10 cellular contexts compared by ENCODE assay signal in the genomic region with DNA sequence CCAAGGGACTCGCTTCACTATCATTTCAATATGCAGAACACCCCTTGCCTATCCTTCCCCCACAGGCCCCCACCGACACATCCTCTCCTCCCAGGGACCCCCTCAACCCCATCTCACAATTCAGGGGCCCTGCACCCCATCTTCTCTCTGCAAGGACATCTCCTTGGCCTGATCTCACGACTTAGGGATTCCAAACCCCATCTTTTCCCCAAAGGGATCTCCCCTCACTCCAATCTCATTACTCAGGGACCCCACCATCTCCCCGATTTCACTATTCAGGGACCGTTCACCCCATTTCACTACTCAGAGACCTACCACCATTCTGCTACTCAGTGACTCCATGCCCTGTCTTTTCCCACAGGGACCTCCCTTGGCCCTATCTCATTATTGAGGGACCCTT. TPM values are rescaled to one million over a fixed set of nuclear protein-coding genes. Genes with fewer than 3 reads are reported as not detected.
DNase-seq lines count a peak whose midpoint lies in the region; FAIRE-seq and TF ChIP-seq lines count a peak whose summit lies in the region.
"Had no signal": no experiment of that assay in that cellular context is flagged by ENCODE, and none has a peak within 500 bp of the region (broad histone marks: within the 10 kb centered on the region; RNA-seq: fewer than 3 reads in every experiment).

No MANE protein-coding gene starts in this region.

- no peak overlapping the region for H4K5ac ChIP-seq in H1 (ENCODE audit: insufficient read length, low read depth, low read length)

- H3K4ac ChIP-seq in H1 (replicated peaks; ENCODE audit: insufficient read length, low read depth, low read length): no peak overlapping the region

- peaks cover 17% of the 10 kb centered on the region; the same call in 1 of the 2 replicates for H3K23me2 ChIP-seq in H1 (ENCODE audit: low read depth, low read length)

- FAIRE-seq in H1 (lab: Jason Lieb, UNC) (no peak), HTR-8/SVneo (lab: Jason Lieb, UNC) (no peak)

- H3K4me1 Mint-ChIP-seq in CD4-positive, alpha-beta memory T cell: peaks cover 15 to 30% (median 21%) of the 10 kb centered on the region in 4 donors

- H3K18ac ChIP-seq in H1 (ENCODE audit: extremely low read depth, low read length): no peak overlapping the region

- no peaks in the 10 kb centered on the region for H3K27me3 ChIP-seq in CD4-positive, alpha-beta memory T cell (ENCODE audit: insufficient read depth, low read length)
- H3K27me3 ChIP-seq in OCI-LY1 (ENCODE audit: insufficient read depth, low read length) (no peaks in the 10 kb centered on the region), H1 (replicated peaks in 1 of 4; ENCODE audit: control insufficient read depth in 3 of 4, extremely low read depth in 1 of 4, insufficient read depth in 3 of 4, low read length in 3 of 4) (no peaks in the 10 kb centered on the region), neuron (ENCODE audit: insufficient read depth, low read length) (no peaks in the 10 kb centered on the region)

- H4K91ac ChIP-seq in H1 (replicated peaks; ENCODE audit: insufficient read length, low read length): no peak overlapping the region

- peaks cover 21% of the 10 kb centered on the region for H3K4me1 ChIP-seq in CD4-positive, alpha-beta memory T cell (ENCODE audit: insufficient read depth, low read length)
- H3K4me1 ChIP-seq in OCI-LY1 (ENCODE audit: insufficient read depth, low read length, severe bottlenecking) (peaks cover 28% of the 10 kb centered on the region), H1 (replicated peaks in 1 of 4; ENCODE audit: control insufficient read depth in 3 of 4, insufficient read depth in 4 of 4, low read length in 3 of 4) (peaks cover 0 to 9% (median 3%) of the 10 kb centered on the region in 4 experiments; a peak in 3 of 7 replicates), neuron (ENCODE audit: insufficient read depth, low read length) (peaks cover 15% of the 10 kb centered on the region)

- H3K36me3 ChIP-seq in CD4-positive, alpha-beta memory T cell (ENCODE audit: insufficient read depth, low read length): no peaks in the 10 kb centered on the region
- peaks cover 7% of the 10 kb centered on the region; the same call in 1 of the 2 replicates for H3K36me3 ChIP-seq in OCI-LY1 (ENCODE audit: insufficient read depth, low read length)
- peaks cover 0 to 9% (median 1%) of the 10 kb centered on the region in 4 experiments; a peak in 4 of 8 replicates for H3K36me3 ChIP-seq in H1 (ENCODE audit: control insufficient read depth in 2 of 4, insufficient read depth in 4 of 4, low read length in 3 of 4)
- peaks cover 9% of the 10 kb centered on the region for H3K36me3 ChIP-seq in neuron (ENCODE audit: insufficient read depth, low read length)

- intact Hi-C loops in CD4-positive, alpha-beta memory T cell (cut with micrococcal nuclease): no loop called here

- H3K27ac Mint-ChIP-seq in CD4-positive, alpha-beta memory T cell: peak overlapping the region; percentile 84 to 97 (median 96)

- POLR2A ChIA-PET in CD4-positive, alpha-beta memory T cell (lab: Charles Lee; ENCODE audit: partially characterized antibody): interaction anchor here (0.6 kb wide), 1 partner anchor 350 kb away, joined by 3 read pairs; no protein-coding TSS in a partner anchor
- POLR2A ChIA-PET in H1 (lab: Charles Lee; ENCODE audit: partially characterized antibody): interaction anchor here (0.6 to 0.7 kb wide), 2 partner anchors 115 to 932 kb away, joined by 3 read pairs; partner anchors contain the start of gene PIAS4

- DNase-seq in CD4-positive, alpha-beta memory T cell: no peak
- no peak for DNase-seq in H1 (ENCODE audit: low read depth in 1 of 2, low spot score in 2 of 2)
- no peak for DNase-seq in HTR-8/SVneo (ENCODE audit: insufficient read length, low spot score)
- no peak for DNase-seq in DMS53 treated with DMSO at 0.1 percent for 48 hours (lab: John Stamatoyannopoulos, UW; ENCODE audit: unreplicated experiment)
- DNase-seq in H4 (ENCODE audit: low spot score): no peak
- no peak for DNase-seq in activated CD8-positive, alpha-beta memory T cell treated with anti-CD3 and anti-CD28 coated beads, Interleukin-2, amount 50 U/mL, for 48 hours
- DNase-seq: NCI-H510A had no signal

- no peak for TF ChIP-seq EP300 in H1 (IDR thresholded peaks at IDR 0.05; ENCODE audit: borderline replicate concordance in 1 of 2, low read depth in 2 of 2, low read length in 2 of 2)

- H3K4me3 Mint-ChIP-seq in CD4-positive, alpha-beta memory T cell: peak overlapping the region; percentile 89 to 98 (median 92)

- no peak overlapping the region for H4K8ac ChIP-seq in H1 (ENCODE audit: extremely low read depth, insufficient read depth, low read length)

- no peaks in the 10 kb centered on the region for H3F3A ChIP-seq in OCI-LY1 (ENCODE audit: insufficient read depth, low read length)

- H2AK5ac ChIP-seq in H1 (ENCODE audit: low read depth, low read length): no peak overlapping the region

- WGBS in H1 (ENCODE audit: extremely low coverage in 1 of 2, insufficient coverage in 1 of 2, insufficient read length in 1 of 2, insufficient replicate concordance in 2 of 2, low coverage in 1 of 2, low lambda C conversion rate in 2 of 2, missing lambda C conversion rate in 1 of 2), 2 experiments: 83% methylated on average over 4 of the region's 5 CpGs; no CpG with 5 or more reads in 1 of the 2 experiments

- H3K36me3 Mint-ChIP-seq in CD4-positive, alpha-beta memory T cell: peaks cover 0 to 9% of the 10 kb centered on the region in 2 donors

- H3K4me2 ChIP-seq in OCI-LY1 (ENCODE audit: low read length): peak overlapping the region; percentile 99
- H3K4me2 ChIP-seq in H1 (ENCODE audit: insufficient read depth in 1 of 2, low read depth in 2 of 2, low read length in 2 of 2): peak overlapping the region; percentile 96 to 98

- H2AFZ ChIP-seq in OCI-LY1 (ENCODE audit: low read length): no peak overlapping the region
- no peak overlapping the region for H2AFZ ChIP-seq in H1 (ENCODE audit: low read length)
- H2AFZ ChIP-seq in neuron (ENCODE audit: low read depth, low read length): no peak overlapping the region

- peak overlapping the region in 1 of 2 donors; percentile 48 for H3K4me3 ChIP-seq in CD4-positive, alpha-beta memory T cell (ENCODE audit: low read length in 2 of 2)
- H3K4me3 ChIP-seq in OCI-LY1 (ENCODE audit: low read depth, low read length, poor library complexity, severe bottlenecking): peak overlapping the region; percentile 90
- peak overlapping the region; percentile 68 to 90 (median 78); a peak in 7 of 8 replicates for H3K4me3 ChIP-seq in H1 (ENCODE audit: extremely low read depth in 1 of 4, insufficient read depth in 2 of 4, low read depth in 3 of 4, low read length in 4 of 4)
- peak overlapping the region; percentile 79 for H3K4me3 ChIP-seq in neuron (ENCODE audit: low read length)

- H3K27me3 Mint-ChIP-seq in CD4-positive, alpha-beta memory T cell: no peaks in the 10 kb centered on the region

- no peaks in the 10 kb centered on the region for H3K9me3 Mint-ChIP-seq in CD4-positive, alpha-beta memory T cell

- no peak overlapping the region for H2BK5ac ChIP-seq in H1 (ENCODE audit: low read depth, low read length)

- no peaks in the 10 kb centered on the region for H3K9me3 ChIP-seq in CD4-positive, alpha-beta memory T cell (ENCODE audit: control insufficient read depth in 1 of 2, low read length in 2 of 2)
- H3K9me3 ChIP-seq in OCI-LY1 (ENCODE audit: low read length): no peaks in the 10 kb centered on the region
- H3K9me3 ChIP-seq in H1 (ENCODE audit: insufficient read depth in 2 of 2, low read depth in 1 of 2, low read length in 1 of 2): no peaks in the 10 kb centered on the region
- H3K9me3 ChIP-seq in neuron (ENCODE audit: low read length): no peaks in the 10 kb centered on the region

- no peak overlapping the region for H2BK15ac ChIP-seq in H1 (ENCODE audit: low read length)

- peaks cover 5% of the 10 kb centered on the region; the same call in 1 of the 2 replicates for H3K79me1 ChIP-seq in H1 (ENCODE audit: low read depth, low read length)

- no peak overlapping the region for H2BK12ac ChIP-seq in H1 (ENCODE audit: low read depth, low read length)

- no peaks in the 10 kb centered on the region for H4K20me1 ChIP-seq in OCI-LY1 (ENCODE audit: insufficient read depth, low read length)
- peaks cover 6 to 14% of the 10 kb centered on the region in 2 experiments for H4K20me1 ChIP-seq in H1 (replicated peaks in 1 of 2; ENCODE audit: control insufficient read depth in 1 of 2, insufficient read depth in 2 of 2, low read length in 2 of 2)

- H3K79me2 ChIP-seq in OCI-LY1 (ENCODE audit: insufficient read depth, low read length) (peaks cover 13% of the 10 kb centered on the region), H1 (ENCODE audit: control insufficient read depth in 1 of 2, insufficient read depth in 2 of 2, low read length in 2 of 2) (peaks cover 7 to 33% of the 10 kb centered on the region in 2 experiments)

- H3K56ac ChIP-seq in H1 (replicated peaks; ENCODE audit: insufficient read length, low read depth, low read length): no peak overlapping the region

- no peak overlapping the region for H2BK120ac ChIP-seq in H1 (replicated peaks; ENCODE audit: low read depth, low read length)

- TF ChIP-seq CTCF in OCI-LY1 (IDR thresholded peaks at IDR 0.05; ENCODE audit: low read length) (no peak), H1 (IDR thresholded peaks at IDR 0.05; ENCODE audit: control extremely low read depth in 1 of 3, insufficient read depth in 1 of 3, low read depth in 1 of 3, low read length in 3 of 3) (no peak)

- CTCF ChIA-PET in CD4-positive, alpha-beta memory T cell (lab: Charles Lee; ENCODE audit: partially characterized antibody): no interaction called here
- CTCF ChIA-PET in H1 (lab: Charles Lee; ENCODE audit: partially characterized antibody): interaction anchor here (0.6 kb wide), 1 partner anchor 165 kb away, joined by 3 read pairs; no protein-coding TSS in a partner anchor

- H3K27ac ChIP-seq in CD4-positive, alpha-beta memory T cell (ENCODE audit: low read depth, low read length): peak overlapping the region; percentile 74
- H3K27ac ChIP-seq in OCI-LY1 (ENCODE audit: low read depth, low read length, poor library complexity, severe bottlenecking) (no peak overlapping the region), H1 (ENCODE audit: low read depth, low read length) (no peak overlapping the region)

- H3K9ac ChIP-seq in OCI-LY1 (ENCODE audit: low read length) (peak overlapping the region; percentile 92), H1 (replicated peaks in 1 of 4; ENCODE audit: extremely low read depth in 1 of 4, low read depth in 3 of 4, low read length in 3 of 4) (peak overlapping the region; percentile 34 to 91 (median 66); a peak in 5 of 7 replicates)

- no peak overlapping the region for H2BK20ac ChIP-seq in H1 (ENCODE audit: low read length)

- H3K23ac ChIP-seq in H1 (ENCODE audit: insufficient read length): no peak overlapping the region

- no peak overlapping the region for H3K14ac ChIP-seq in H1 (ENCODE audit: insufficient read length)

- H3K9me2 ChIP-seq in OCI-LY1 (ENCODE audit: low read depth, low read length): no peaks in the 10 kb centered on the region

- TF ChIP-seq POLR2A in H1 (IDR thresholded peaks at IDR 0.05; ENCODE audit: control extremely low read depth in 1 of 2, low read depth in 2 of 2, low read length in 2 of 2): no peak

- TF ChIP-seq RAD21 in H1 (IDR thresholded peaks at IDR 0.05 in 1 of 2, conservative IDR thresholded peaks at IDR 0.05 in 1 of 2; ENCODE audit: low read depth in 2 of 2, low read length in 2 of 2): no peak

RNA-seq across cellular contexts. Expression of gene MAP2K2, which starts 1.4 kb away (rescaled TPM):
- 100 to 1,000 TPM; 125 to 126 TPM for total RNA-seq in CD4-positive, alpha-beta memory T cell
- polyA plus RNA-seq in CD4-positive, alpha-beta memory T cell: 100 to 1,000 TPM in 1 of 2 donors, 10 to 100 TPM in 1; 44.0 to 101 TPM
- 161 and 162 TPM in 2 replicates for total RNA-seq in H1 (2021; fragmentation: NEBNext Ultra II Directional; extraction: Animal tissue kit (Norgen Biotek cat#: 25700))
- polyA plus RNA-seq in H1 (2011; rRNA removed): 111 and 194 TPM in 2 replicates
- polyA plus RNA-seq in H1 (2011; cell fraction: cytosol; rRNA removed): 126 TPM
- polyA plus RNA-seq in H1 (2011; cell fraction: nucleus; rRNA removed): 193 TPM
- polyA plus RNA-seq in H1 (2012, experiment 1 of 2): 112 to 185 TPM (median 178 TPM) in 4 replicates
- 196 TPM for polyA plus RNA-seq in H1 (2012, experiment 2 of 2)
- 112 TPM for polyA plus RNA-seq in H1 (2013, experiment 1 of 2)
- 109 TPM for polyA plus RNA-seq in H1 (2013, experiment 2 of 2)
- polyA minus RNA-seq in H1 (2011; rRNA and poly(A)+ RNA removed): 37.2 and 48.1 TPM in 2 replicates
- 84.9 TPM for polyA minus RNA-seq in H1 (2011; cell fraction: cytosol; rRNA and poly(A)+ RNA removed)
- 58.1 TPM for polyA minus RNA-seq in H1 (2011; cell fraction: nucleus; rRNA and poly(A)+ RNA removed)
- 79.8 and 84.3 TPM in 2 replicates for total RNA-seq in H4 (2014; rRNA removed; shearing (Covaris generic))

RNA-seq across cellular contexts. Expression of gene CREB3L3, which starts 31.0 kb away (rescaled TPM):
- total RNA-seq in CD4-positive, alpha-beta memory T cell: not detected
- polyA plus RNA-seq in CD4-positive, alpha-beta memory T cell: not detected
- not detected in 2 replicates for total RNA-seq in H1 (2021; fragmentation: NEBNext Ultra II Directional; extraction: Animal tissue kit (Norgen Biotek cat#: 25700))
- 0.12 and 0.17 TPM in 2 replicates for polyA plus RNA-seq in H1 (2011; rRNA removed)
- 0.12 TPM for polyA plus RNA-seq in H1 (2011; cell fraction: cytosol; rRNA removed)
- polyA plus RNA-seq in H1 (2011; cell fraction: nucleus; rRNA removed): 0.17 TPM
- 0.08 to 0.22 TPM (median 0.13 TPM) in 3 of 4 replicates, not detected in the other for polyA plus RNA-seq in H1 (2012, experiment 1 of 2)
- polyA plus RNA-seq in H1 (2012, experiment 2 of 2): 0.05 TPM
- 0.28 TPM for polyA plus RNA-seq in H1 (2013, experiment 1 of 2)
- polyA plus RNA-seq in H1 (2013, experiment 2 of 2): 0.29 TPM
- 1.3 TPM in 1 of 2 replicates, not detected in the other for polyA minus RNA-seq in H1 (2011; rRNA and poly(A)+ RNA removed)
- polyA minus RNA-seq in H1 (2011; cell fraction: cytosol; rRNA and poly(A)+ RNA removed): not detected
- polyA minus RNA-seq in H1 (2011; cell fraction: nucleus; rRNA and poly(A)+ RNA removed): not detected
- total RNA-seq in H4 (2014; rRNA removed; shearing (Covaris generic)): not detected in 2 replicates
- total RNA-seq: cerebellum had no signal

RNA-seq across cellular contexts. Expression of gene ZBTB7A, which starts 55.8 kb away (rescaled TPM):
- 10 to 100 TPM; 57.0 to 57.7 TPM for total RNA-seq in CD4-positive, alpha-beta memory T cell
- polyA plus RNA-seq in CD4-positive, alpha-beta memory T cell: 10 to 100 TPM in 1 of 2 donors, 1 to 10 TPM in 1; 9.6 to 48.2 TPM
- 16.6 and 17.8 TPM in 2 replicates for total RNA-seq in H1 (2021; fragmentation: NEBNext Ultra II Directional; extraction: Animal tissue kit (Norgen Biotek cat#: 25700))
- polyA plus RNA-seq in H1 (2011; rRNA removed): 5.6 and 9.1 TPM in 2 replicates
- 5.6 TPM for polyA plus RNA-seq in H1 (2011; cell fraction: cytosol; rRNA removed)
- polyA plus RNA-seq in H1 (2011; cell fraction: nucleus; rRNA removed): 19.7 TPM
- polyA plus RNA-seq in H1 (2012, experiment 1 of 2): 5.4 to 9.5 TPM (median 8.5 TPM) in 4 replicates
- polyA plus RNA-seq in H1 (2012, experiment 2 of 2): 4.5 TPM
- polyA plus RNA-seq in H1 (2013, experiment 1 of 2): 17.9 TPM
- polyA plus RNA-seq in H1 (2013, experiment 2 of 2): 15.8 TPM
- polyA minus RNA-seq in H1 (2011; rRNA and poly(A)+ RNA removed): 3.1 and 3.5 TPM in 2 replicates
- 9.5 TPM for polyA minus RNA-seq in H1 (2011; cell fraction: cytosol; rRNA and poly(A)+ RNA removed)
- 14.4 TPM for polyA minus RNA-seq in H1 (2011; cell fraction: nucleus; rRNA and poly(A)+ RNA removed)
- 2.5 and 5.0 TPM in 2 replicates for total RNA-seq in H4 (2014; rRNA removed; shearing (Covaris generic))

RNA-seq across cellular contexts. Expression of gene SIRT6, which starts 59.9 kb away (rescaled TPM):
- total RNA-seq in CD4-positive, alpha-beta memory T cell: 10 to 100 TPM; 26.8 to 27.0 TPM
- 1 to 10 TPM in 1 of 2 donors, under 1 TPM in 1; 0.19 to 5.0 TPM for polyA plus RNA-seq in CD4-positive, alpha-beta memory T cell
- total RNA-seq in H1 (2021; fragmentation: NEBNext Ultra II Directional; extraction: Animal tissue kit (Norgen Biotek cat#: 25700)): 23.9 and 25.2 TPM in 2 replicates
- polyA plus RNA-seq in H1 (2011; rRNA removed): 27.0 and 39.3 TPM in 2 replicates
- polyA plus RNA-seq in H1 (2011; cell fraction: cytosol; rRNA removed): 28.6 TPM
- 58.9 TPM for polyA plus RNA-seq in H1 (2011; cell fraction: nucleus; rRNA removed)
- polyA plus RNA-seq in H1 (2012, experiment 1 of 2): 16.1 to 28.7 TPM (median 23.5 TPM) in 4 replicates
- polyA plus RNA-seq in H1 (2012, experiment 2 of 2): 16.6 TPM
- 15.7 TPM for polyA plus RNA-seq in H1 (2013, experiment 1 of 2)
- polyA plus RNA-seq in H1 (2013, experiment 2 of 2): 14.1 TPM
- 8.0 and 9.8 TPM in 2 replicates for polyA minus RNA-seq in H1 (2011; rRNA and poly(A)+ RNA removed)
- polyA minus RNA-seq in H1 (2011; cell fraction: cytosol; rRNA and poly(A)+ RNA removed): 19.1 TPM
- 16.1 TPM for polyA minus RNA-seq in H1 (2011; cell fraction: nucleus; rRNA and poly(A)+ RNA removed)
- total RNA-seq in H4 (2014; rRNA removed; shearing (Covaris generic)): 7.6 and 14.3 TPM in 2 replicates
